Comparison of ENCODE assay signal across 8 cellular contexts in the genomic region with DNA sequence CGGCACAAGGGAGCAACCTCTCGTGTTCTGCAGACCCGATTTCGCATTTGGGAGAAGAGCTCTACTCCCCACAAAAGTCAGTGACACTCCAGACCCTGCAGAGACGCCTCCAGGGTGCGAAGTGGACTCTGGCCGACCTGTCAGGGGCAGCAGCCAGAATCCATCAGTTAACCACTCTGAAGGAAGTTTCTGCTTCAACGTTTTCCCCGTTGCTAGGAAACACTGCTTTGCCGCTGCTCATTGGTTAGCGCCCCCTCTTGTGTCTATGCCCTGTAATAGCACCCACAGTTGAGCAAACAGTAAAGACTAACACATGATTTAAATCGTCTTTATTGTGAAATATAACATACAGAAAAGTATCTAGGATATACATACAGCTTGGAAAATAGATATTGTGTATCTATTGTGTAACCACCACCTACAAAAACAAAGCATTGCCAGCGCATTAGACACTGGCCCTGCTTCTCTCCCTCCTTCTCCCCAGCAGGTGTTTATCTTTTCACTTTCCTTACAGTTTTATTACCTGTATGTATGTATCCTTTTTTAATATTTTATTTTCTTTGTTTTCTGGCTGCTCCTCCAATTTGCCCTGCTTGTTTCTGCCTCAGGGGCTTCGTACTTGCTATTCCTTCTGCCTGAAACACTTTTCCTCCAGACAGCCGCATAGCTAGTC. TPM values are rescaled to one million over a fixed set of nuclear protein-coding genes. Genes with fewer than 3 reads are reported as not detected.
DNase-seq lines count a peak whose midpoint lies in the region; ATAC-seq and TF ChIP-seq lines count a peak whose summit lies in the region.

No MANE protein-coding gene starts in this region.

- peak; percentile 94 for TF ChIP-seq CTCF in GM10248 (IDR thresholded peaks at IDR 0.05; ENCODE audit: control extremely low read depth, extremely low read depth, low read depth, missing control alignments)
- peak; percentile 67 to 93 (median 88) for TF ChIP-seq CTCF in sigmoid colon (IDR thresholded peaks at IDR 0.05)

- POLR2A ChIA-PET in GM10248 (lab: Yijun Ruan, JAX), result interaction anchor here (0.7 kb wide), 1 partner anchor 17 kb away, joined by 3 read pairs; no protein-coding TSS in a partner anchor

- H3K4me1 ChIP-seq in right cardiac atrium (ENCODE audit: control insufficient read depth, insufficient read depth, low read length) (no peaks in the 10 kb centered on the region), sigmoid colon (peaks cover 0 to 9% (median 7%) of the 10 kb centered on the region in 4 donors)

- WGBS in right cardiac atrium, result 10% methylated on average over 15 of the region's 15 CpGs
- WGBS in sigmoid colon, 2 donors, result 9 to 15% methylated on average over 15 of the region's 15 CpGs

- H3K27me3 ChIP-seq in right cardiac atrium (ENCODE audit: control insufficient read depth, insufficient read depth), result no peaks in the 10 kb centered on the region
- no peaks in the 10 kb centered on the region for H3K27me3 ChIP-seq in sigmoid colon

- H3K4me3 Mint-ChIP-seq in T-helper 1 cell treated with Interleukin-12 subunit alpha and Interleukin-12 subunit beta and Interleukin-4 antibody, amounts not matched to agents 30 μg/mL and 1 μg/mL, for 36 hours, result peak overlapping the region; percentile 18

- intact Hi-C loops in right cardiac atrium (cut with DNase I), result no loop called here
- intact Hi-C loops in sigmoid colon (cut with DNase I), result loop anchor here (2.0 kb wide), 3 partner anchors 55 to 235 kb away; partner anchors contain the start of genes MKRN2, RAF1 and TSEN2

- no peak overlapping the region for H3K27ac Mint-ChIP-seq in T-helper 1 cell treated with Interleukin-12 subunit alpha and Interleukin-12 subunit beta and Interleukin-4 antibody, amounts not matched to agents 30 μg/mL and 1 μg/mL, for 36 hours

- peaks cover 3% of the 10 kb centered on the region for H3K27me3 Mint-ChIP-seq in T-helper 1 cell treated with Interleukin-12 subunit alpha and Interleukin-12 subunit beta and Interleukin-4 antibody, amounts not matched to agents 30 μg/mL and 1 μg/mL, for 36 hours (ENCODE audit: low read depth)

- DNase-seq in GM10248 (ENCODE audit: extremely low spot score) (peak; percentile 84), NCI-H1417 treated with DMSO at 0.1 percent for 48 hours (lab: John Stamatoyannopoulos, UW) (peak; percentile 20), amniotic stem cell (lab: John Stamatoyannopoulos, UW) (peak; percentile 91), right cardiac atrium (peak; percentile 72 to 87 (median 84)), sigmoid colon (peak; percentile 89), NCI-H187 (lab: John Stamatoyannopoulos, UW) (no peak)

- no peak for TF ChIP-seq EP300 in sigmoid colon (IDR thresholded peaks at IDR 0.05)

- no peaks in the 10 kb centered on the region for H3K36me3 ChIP-seq in sigmoid colon

- H3K9me3 ChIP-seq in right cardiac atrium (ENCODE audit: control insufficient read depth, low read length), result no peaks in the 10 kb centered on the region
- H3K9me3 ChIP-seq in sigmoid colon, result no peaks in the 10 kb centered on the region

- ATAC-seq in HG02610 (IDR thresholded peaks at IDR 0.05; ENCODE audit: unreplicated experiment) (peak; percentile 87), right cardiac atrium (peak; percentile 95 to 97)

- CTCF ChIA-PET in GM10248 (lab: Yijun Ruan, JAX), result interaction anchor here (0.6 to 3.9 kb wide), 30 partner anchors 9 to 928 kb away, joined by 3 to 22 read pairs (median 4); partner anchors contain the start of genes RAF1, RPL32, TMEM40 and TSEN2

- H3K27ac ChIP-seq in right cardiac atrium (ENCODE audit: low read length), result peak overlapping the region; percentile 25
- peak overlapping the region in 2 of 4 donors; percentile 3 to 15 for H3K27ac ChIP-seq in sigmoid colon

- H3K4me1 Mint-ChIP-seq in T-helper 1 cell treated with Interleukin-12 subunit alpha and Interleukin-12 subunit beta and Interleukin-4 antibody, amounts not matched to agents 30 μg/mL and 1 μg/mL, for 36 hours (ENCODE audit: low read depth), result peaks cover 14% of the 10 kb centered on the region

- H3K4me3 ChIP-seq in right cardiac atrium (ENCODE audit: low read length) (peak overlapping the region; percentile 9), sigmoid colon (peak overlapping the region in 3 of 4 donors; percentile 32 to 42 (median 41))

- no peaks in the 10 kb centered on the region for H3K9me3 Mint-ChIP-seq in T-helper 1 cell treated with Interleukin-12 subunit alpha and Interleukin-12 subunit beta and Interleukin-4 antibody, amounts not matched to agents 30 μg/mL and 1 μg/mL, for 36 hours

- TF ChIP-seq POLR2A in sigmoid colon (IDR thresholded peaks at IDR 0.05), result no peak

- H3K36me3 Mint-ChIP-seq in T-helper 1 cell treated with Interleukin-12 subunit alpha and Interleukin-12 subunit beta and Interleukin-4 antibody, amounts not matched to agents 30 μg/mL and 1 μg/mL, for 36 hours (ENCODE audit: low read depth), result no peaks in the 10 kb centered on the region

RNA-seq across cellular contexts. Expression of gene TMEM40, which starts 38.9 kb away (rescaled TPM):
- total RNA-seq in right cardiac atrium (1 to 10 TPM; 3.3 to 5.1 (median 3.7) TPM), sigmoid colon (not detected)
- polyA plus RNA-seq in right cardiac atrium (5.2 TPM), sigmoid colon (under 1 TPM in 2 of 3 donors, not detected in 1; 0.10 to 0.60 TPM)

RNA-seq across cellular contexts. Expression of gene RAF1, which starts 56.2 kb away (rescaled TPM):
- total RNA-seq in right cardiac atrium (100 to 1,000 TPM; 130 to 146 (median 142) TPM), sigmoid colon (100 to 1,000 TPM in 1 of 4 donors, 10 to 100 TPM in 3; 83.8 to 101 (median 95.1) TPM)
- polyA plus RNA-seq in right cardiac atrium (88.0 TPM), sigmoid colon (10 to 100 TPM; 45.0 to 62.0 (median 56.0) TPM)

Comparison
In these comparisons a context has a peak if more than half of its experiments do, and no peak if none do; other contexts are left out.
1. DNase-seq: peak in GM10248 (single experiment), NCI-H1417 treated with DMSO at 0.1 percent for 48 hours (single experiment), amniotic stem cell (single experiment), right cardiac atrium (3 of 3) and sigmoid colon (single experiment); none in NCI-H187 (0 of 2).
2. RNA of gene TMEM40, which starts 38.9 kb away (total RNA-seq): 3.3 to 5.1 TPM in right cardiac atrium; not detected in sigmoid colon; every median in the first group is over 4 times any median in the second.